7 cellular contexts compared by ENCODE assay signal in the genomic region with DNA sequence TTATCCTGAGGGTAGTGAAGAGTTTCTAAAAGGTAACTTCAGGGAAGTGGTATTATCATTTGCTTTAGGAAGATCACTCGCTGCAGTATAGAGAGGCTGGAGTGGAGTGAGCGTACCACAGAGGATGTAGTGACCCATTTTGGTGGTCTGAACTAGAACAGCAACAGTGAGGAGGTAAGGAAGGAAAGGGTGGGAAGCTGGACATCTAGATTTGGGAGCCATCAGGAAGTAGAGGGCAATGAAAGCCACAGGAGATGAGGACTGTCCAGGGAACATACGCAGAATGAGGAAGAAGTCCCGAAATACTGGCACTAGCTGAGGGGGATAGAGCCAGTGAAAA.
"Had no signal": no experiment of that assay in that cellular context is flagged by ENCODE, and none has a peak within 500 bp of the region (broad histone marks: within the 10 kb centered on the region; RNA-seq: fewer than 3 reads in every experiment).

No MANE protein-coding gene starts in this region.

- H3K27ac ChIP-seq: adrenal gland, neutrophil, parathyroid adenoma, transverse colon, vagina had no signal

- H2AFZ ChIP-seq: parathyroid adenoma had no signal

- H3K9me3 ChIP-seq: adrenal gland, esophagus muscularis mucosa, neutrophil, transverse colon, vagina had no signal

- H3K79me2 ChIP-seq: parathyroid adenoma had no signal

- H3K27me3 ChIP-seq: adrenal gland, esophagus muscularis mucosa, neutrophil, transverse colon, vagina had no signal

- FAIRE-seq: astrocyte had no signal

- H3K4me1 ChIP-seq: parathyroid adenoma had no signal

- H3K36me3 ChIP-seq: adrenal gland, transverse colon, vagina had no signal

- H3K9ac ChIP-seq: parathyroid adenoma had no signal

- H3K4me3 ChIP-seq: adrenal gland, esophagus muscularis mucosa, transverse colon, vagina had no signal
